ENCODE assay signal across 8 cellular contexts in genomic region chr3:32296251-32297204, GRCh38. TPM values are rescaled to one million over a fixed set of nuclear protein-coding genes. Genes with fewer than 3 reads are reported as not detected.
DNase-seq lines count a peak whose midpoint lies in the region; ATAC-seq, FAIRE-seq and TF ChIP-seq lines count a peak whose summit lies in the region.

No MANE protein-coding gene starts in this region.

- no peaks in the 10 kb centered on the region for H3K9me3 ChIP-seq in endothelial cell of umbilical vein (replicated peaks; ENCODE audit: control insufficient read depth, insufficient read depth, low read length)

- TF ChIP-seq CTCF in endothelial cell of umbilical vein (IDR thresholded peaks at IDR 0.05; ENCODE audit: extremely low read depth in 1 of 2, insufficient read depth in 1 of 2, low read depth in 1 of 2, low read length in 2 of 2) = peak; percentile 80 to 86

- BruUV-seq in endothelial cell of umbilical vein (replicated peaks; lab: Mats Ljungman, UMichigan) = no TSS peak

- intact Hi-C loops in endothelial cell of umbilical vein (cut with micrococcal nuclease) = loop anchor here (1.0 kb wide), 4 partner anchors 103 to 368 kb away; no protein-coding TSS in a partner anchor

- no peaks in the 10 kb centered on the region for H3K27me3 ChIP-seq in endothelial cell of umbilical vein (ENCODE audit: control insufficient read depth in 2 of 2, insufficient read depth in 2 of 2, low read length in 2 of 2)

- DNase-seq in GM03348 (ENCODE audit: low spot score) (peak; percentile 88), NCI-H82 (lab: John Stamatoyannopoulos, UW) (peak; percentile 74), endothelial cell of umbilical vein (ENCODE audit: low read depth, low spot score) (peak; percentile 68), midbrain (lab: John Stamatoyannopoulos, UW) (peak; percentile 30)
- DNase-seq in activated CD8-positive, alpha-beta memory T cell treated with anti-CD3 and anti-CD28 coated beads, Interleukin-2, amount 50 U/mL, for 1 hour (ENCODE audit: extremely low read depth) = peak; percentile 23

- no peak overlapping the region for H3K27ac ChIP-seq in endothelial cell of umbilical vein (ENCODE audit: insufficient read depth, low read depth, low read length)

- H3K4me3 ChIP-seq in endothelial cell of umbilical vein (replicated peaks in 1 of 3; ENCODE audit: insufficient read depth in 1 of 3, low read depth in 1 of 3, low read length in 3 of 3) = no peak overlapping the region

- no peak overlapping the region for H3K4me2 ChIP-seq in endothelial cell of umbilical vein (ENCODE audit: insufficient read depth, low read length)

- POLR2A ChIA-PET in endothelial cell of umbilical vein (lab: Charles Lee) = no interaction called here

- ATAC-seq in HG02759 (IDR thresholded peaks at IDR 0.05; ENCODE audit: unreplicated experiment) (peak; percentile 75), HG02981 (IDR thresholded peaks at IDR 0.05; ENCODE audit: unreplicated experiment) (no peak)
- peak; percentile 63 for ATAC-seq in stimulated activated memory B cell treated with anti-CD40 and anti-IgM and Interleukin-4, amounts not matched to agents 10 μg/mL and 1 μg/mL and 100 μg/mL, for 72 hours

- H3K36me3 Mint-ChIP-seq in stimulated activated memory B cell treated with anti-CD40 and anti-IgM and Interleukin-4, amounts not matched to agents 10 μg/mL and 1 μg/mL and 100 μg/mL, for 72 hours = no peaks in the 10 kb centered on the region

- no peaks in the 10 kb centered on the region for H3K9me1 ChIP-seq in endothelial cell of umbilical vein (replicated peaks; ENCODE audit: control insufficient read depth, extremely low read depth, insufficient read depth, low read length)

- no peak overlapping the region for H3K27ac Mint-ChIP-seq in stimulated activated memory B cell treated with anti-CD40 and anti-IgM and Interleukin-4, amounts not matched to agents 10 μg/mL and 1 μg/mL and 100 μg/mL, for 72 hours

- no peak for TF ChIP-seq POLR2A in endothelial cell of umbilical vein (IDR thresholded peaks at IDR 0.05; ENCODE audit: low read depth, low read length)

- H2AFZ ChIP-seq in endothelial cell of umbilical vein (ENCODE audit: low read depth, low read length) = no peak overlapping the region

- dilution Hi-C loops in endothelial cell of umbilical vein (cut with MboI; ENCODE audit: extremely low pct_ligation_motif_present, low sequenced_read_pairs) = no loop called here

- H3K36me3 ChIP-seq in endothelial cell of umbilical vein (ENCODE audit: control insufficient read depth in 2 of 2, extremely low read depth in 1 of 2, insufficient read depth in 2 of 2, low read length in 2 of 2) = no peaks in the 10 kb centered on the region

- FAIRE-seq in endothelial cell of umbilical vein (lab: Jason Lieb, UNC) = peak; percentile 92

- peaks cover 8% of the 10 kb centered on the region for H3K27me3 Mint-ChIP-seq in stimulated activated memory B cell treated with anti-CD40 and anti-IgM and Interleukin-4, amounts not matched to agents 10 μg/mL and 1 μg/mL and 100 μg/mL, for 72 hours

- H3K4me3 Mint-ChIP-seq in stimulated activated memory B cell treated with anti-CD40 and anti-IgM and Interleukin-4, amounts not matched to agents 10 μg/mL and 1 μg/mL and 100 μg/mL, for 72 hours = no peak overlapping the region

- H3K9ac ChIP-seq in endothelial cell of umbilical vein (replicated peaks; ENCODE audit: extremely low read depth, insufficient read depth, low read length) = no peak overlapping the region

- no peaks in the 10 kb centered on the region for H4K20me1 ChIP-seq in endothelial cell of umbilical vein (replicated peaks; ENCODE audit: control insufficient read depth, extremely low read depth, insufficient read depth, low read length)

- H3K4me1 ChIP-seq in endothelial cell of umbilical vein (ENCODE audit: control insufficient read depth, extremely low read depth, insufficient read depth, low read length) = peaks cover 3% of the 10 kb centered on the region

- H3K9me3 Mint-ChIP-seq in stimulated activated memory B cell treated with anti-CD40 and anti-IgM and Interleukin-4, amounts not matched to agents 10 μg/mL and 1 μg/mL and 100 μg/mL, for 72 hours = no peaks in the 10 kb centered on the region

- peaks cover 9% of the 10 kb centered on the region for H3K4me1 Mint-ChIP-seq in stimulated activated memory B cell treated with anti-CD40 and anti-IgM and Interleukin-4, amounts not matched to agents 10 μg/mL and 1 μg/mL and 100 μg/mL, for 72 hours

- no peaks in the 10 kb centered on the region for H3K79me2 ChIP-seq in endothelial cell of umbilical vein (ENCODE audit: control insufficient read depth, insufficient read depth, low read length)

- CTCF ChIA-PET in endothelial cell of umbilical vein (lab: Charles Lee) = interaction anchor here (0.6 to 5.1 kb wide), 28 partner anchors 8 to 374 kb away, joined by 3 to 38 read pairs (median 4); partner anchors contain the start of gene CMTM8

TF ChIP-seq in endothelial cell of umbilical vein, 7 proteins besides CTCF, POLR2A, EP300 and RAD21:
- no peak for TF ChIP-seq MYC (IDR thresholded peaks at IDR 0.05; ENCODE audit: low read depth, low read length)
- TF ChIP-seq GATA2 (IDR thresholded peaks at IDR 0.05; ENCODE audit: insufficient read depth, insufficient read length, low read depth, low read length) = no peak
- no peak for TF ChIP-seq EZH2 (IDR thresholded peaks at IDR 0.05; ENCODE audit: borderline replicate concordance, low read depth, low read length, severe bottlenecking)
- no peak for TF ChIP-seq JUN (IDR thresholded peaks at IDR 0.05; ENCODE audit: borderline replicate concordance, insufficient read depth, insufficient read length, low read depth)
- no peak for TF ChIP-seq FOS (IDR thresholded peaks at IDR 0.05; ENCODE audit: borderline replicate concordance, insufficient read depth, low read length)
- no peak for TF ChIP-seq MAX (IDR thresholded peaks at IDR 0.05; ENCODE audit: insufficient read depth, insufficient read length)
- TF ChIP-seq POLR2AphosphoS5 (IDR thresholded peaks at IDR 0.05; ENCODE audit: insufficient read depth, low read depth, low read length) = no peak

RNA-seq across cellular contexts. Expression of gene CMTM8, which starts 58.0 kb away (rescaled TPM):
- 7.3 and 8.1 TPM in 2 replicates for total RNA-seq in endothelial cell of umbilical vein
- 11.8 and 11.9 TPM in 2 replicates for polyA plus RNA-seq in endothelial cell of umbilical vein
- polyA plus RNA-seq in endothelial cell of umbilical vein (2011; cell fraction: cytosol; rRNA removed) = 5.4 and 5.8 TPM in 2 replicates
- 4.3 and 4.5 TPM in 2 replicates for polyA plus RNA-seq in endothelial cell of umbilical vein (2011; cell fraction: nucleus; rRNA removed)
- 4.5 and 5.3 TPM in 2 replicates for polyA plus RNA-seq in endothelial cell of umbilical vein (2012)
- 4.0 and 4.8 TPM in 2 replicates for polyA minus RNA-seq in endothelial cell of umbilical vein
- polyA minus RNA-seq in endothelial cell of umbilical vein (2011; cell fraction: cytosol; rRNA and poly(A)+ RNA removed) = not detected
- 2.4 and 2.5 TPM in 2 replicates for polyA minus RNA-seq in endothelial cell of umbilical vein (2011; cell fraction: nucleus; rRNA and poly(A)+ RNA removed)

Comparison
In these comparisons a context has a peak if more than half of its experiments do, and no peak if none do; other contexts are left out.
1. DNase-seq: peak in every context shown above with its lines; median percentile 88 in GM03348; 74 in NCI-H82; 68 in endothelial cell of umbilical vein; 30 in midbrain; 23 in activated CD8-positive, alpha-beta memory T cell treated with anti-CD3 and anti-CD28 coated beads, Interleukin-2, amount 50 U/mL, for 1 hour.